Comparison of ENCODE assay signal across 1 cellular context in the genomic region with DNA sequence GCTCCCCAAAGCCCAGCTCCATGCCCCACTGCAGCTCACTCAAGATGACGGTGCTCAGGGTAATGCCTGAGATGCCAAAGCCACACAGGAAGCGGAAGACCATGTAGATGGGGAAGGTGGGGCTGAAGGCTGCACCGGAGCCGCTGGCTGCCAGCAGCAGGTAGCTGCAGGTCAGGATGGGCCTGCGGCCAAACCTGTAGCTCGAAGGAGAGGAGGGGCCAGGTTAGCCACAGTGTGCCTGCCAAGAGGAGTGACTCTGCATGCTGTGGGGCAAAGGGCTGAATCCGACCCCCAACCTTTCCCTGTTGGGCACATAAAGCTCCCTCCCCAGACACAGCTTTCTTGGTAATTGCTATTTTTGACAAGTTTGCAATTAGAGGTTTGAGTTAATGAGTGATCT.
TF ChIP-seq lines count a peak whose summit lies in the region.

No MANE protein-coding gene starts in this region.

TF ChIP-seq in H1, 55 proteins besides CTCF, POLR2A, EP300 and RAD21:
- TF ChIP-seq POLR2AphosphoS5 (IDR thresholded peaks at IDR 0.05; ENCODE audit: low read depth, low read length) (no peak), SUZ12 (IDR thresholded peaks at IDR 0.05; ENCODE audit: low read length) (no peak), PHF8 (conservative IDR thresholded peaks at IDR 0.05; ENCODE audit: low read depth, low read length) (no peak), MAFK (IDR thresholded peaks at IDR 0.05; ENCODE audit: low read depth, low read length) (no peak), FOSL1 (IDR thresholded peaks at IDR 0.05; ENCODE audit: insufficient read depth, low read depth, low read length) (no peak), KDM4A (IDR thresholded peaks at IDR 0.05; ENCODE audit: low read depth, low read length, severe bottlenecking) (no peak), TEAD4 (IDR thresholded peaks at IDR 0.05; ENCODE audit: low read depth, low read length) (no peak), MAX (IDR thresholded peaks at IDR 0.05) (no peak), ZNF274 (IDR thresholded peaks at IDR 0.05; ENCODE audit: borderline replicate concordance, extremely low read depth, low read length) (no peak), HDAC6 (IDR thresholded peaks at IDR 0.05; ENCODE audit: low read depth, low read length) (no peak), CEBPB (IDR thresholded peaks at IDR 0.05; ENCODE audit: low read depth, low read length) (no peak)
